Comparison of ENCODE assay signal across 8 cellular contexts in genomic region chr14:90513151-90514014, GRCh38.
A peak's percentile ranks its signal among the peaks of the same experiment; 100 is the strongest.
DNase-seq lines count a peak whose midpoint lies in the region; TF ChIP-seq lines count a peak whose summit lies in the region.

No MANE protein-coding gene starts in this region.

- peak overlapping the region; percentile 59 for H3K4me3 Mint-ChIP-seq in neural crest cell

- no peak for TF ChIP-seq POLR2A in esophagus squamous epithelium (IDR thresholded peaks at IDR 0.05)

- H3K27me3 ChIP-seq in esophagus squamous epithelium (no peaks in the 10 kb centered on the region), BE2C (no peaks in the 10 kb centered on the region)

- no peaks in the 10 kb centered on the region for H3K36me3 Mint-ChIP-seq in neural crest cell (ENCODE audit: low read depth)

- 44 to 47% methylated on average over 4 to 5 of the region's 16 CpGs for WGBS in esophagus squamous epithelium, 2 donors

- H3K4me1 ChIP-seq in esophagus squamous epithelium (peaks cover 46 to 95% (median 55%) of the 10 kb centered on the region in 3 donors), BE2C (peaks cover 6% of the 10 kb centered on the region)

- peak; percentile 91 for DNase-seq in DMS53 treated with DMSO at 0.1 percent for 48 hours (lab: John Stamatoyannopoulos, UW; ENCODE audit: unreplicated experiment)
- peak; percentile 97 for DNase-seq in NCI-H345 treated with DMSO at 0.1 percent for 48 hours (lab: John Stamatoyannopoulos, UW; ENCODE audit: unreplicated experiment)
- no peak for DNase-seq in esophagus squamous epithelium (lab: John Stamatoyannopoulos, UW)
- DNase-seq in neural crest cell (ENCODE audit: low read depth, low spot score) = peak; percentile 60
- no peak for DNase-seq in BE2C
- no peak for DNase-seq in posterior vena cava (ENCODE audit: low spot score)
- no peak for DNase-seq in activated CD4-positive, alpha-beta T cell treated with anti-CD3 and anti-CD28 coated beads for 48 hours
- no peak for DNase-seq in activated CD4-positive, alpha-beta T cell treated with anti-CD3 and anti-CD28 coated beads, Interleukin-2, amount 50 U/mL, for 4 hours

- H3K27me3 Mint-ChIP-seq in neural crest cell (ENCODE audit: low read depth) = peaks cover 83% of the 10 kb centered on the region

- intact Hi-C loops in esophagus squamous epithelium (cut with DNase I) (loop anchor here (10.0 kb wide), 1 partner anchor 109 kb away; no protein-coding TSS in a partner anchor), posterior vena cava (cut with DNase I) (no loop called here)

- no peaks in the 10 kb centered on the region for H3K9me3 ChIP-seq in esophagus squamous epithelium
- no peaks in the 10 kb centered on the region for H3K9me3 ChIP-seq in BE2C

- TF ChIP-seq CTCF in esophagus squamous epithelium (IDR thresholded peaks at IDR 0.05) (no peak), neural crest cell (conservative IDR thresholded peaks at IDR 0.05) (no peak), BE2C (IDR thresholded peaks at IDR 0.05; ENCODE audit: low read depth, low read length) (no peak)

- H3K4me1 Mint-ChIP-seq in neural crest cell = peaks cover 37% of the 10 kb centered on the region

- H3K4me3 ChIP-seq in esophagus squamous epithelium (no peak overlapping the region), BE2C (ENCODE audit: low read depth, low read length) (no peak overlapping the region)

- H3K36me3 ChIP-seq in esophagus squamous epithelium (no peaks in the 10 kb centered on the region), BE2C (no peaks in the 10 kb centered on the region)

- H3K9me3 Mint-ChIP-seq in neural crest cell = no peaks in the 10 kb centered on the region

- H3K27ac ChIP-seq in esophagus squamous epithelium = peak overlapping the region; percentile 67 to 85 (median 80)

- peak overlapping the region; percentile 99 for H3K27ac Mint-ChIP-seq in neural crest cell (ENCODE audit: unreplicated experiment)

Comparison
In these comparisons a context has a peak if more than half of its experiments do, and no peak if none do; other contexts are left out.
1. DNase-seq: peak in DMS53 treated with DMSO at 0.1 percent for 48 hours (single experiment), NCI-H345 treated with DMSO at 0.1 percent for 48 hours (single experiment) and neural crest cell (single experiment); none in esophagus squamous epithelium (single experiment), BE2C (single experiment), posterior vena cava (single experiment), activated CD4-positive, alpha-beta T cell treated with anti-CD3 and anti-CD28 coated beads for 48 hours (single experiment) and activated CD4-positive, alpha-beta T cell treated with anti-CD3 and anti-CD28 coated beads, Interleukin-2, amount 50 U/mL, for 4 hours (0 of 2).